22 cellular contexts compared by ENCODE assay signal in genomic region chr15:92122259-92122658, GRCh38.
DNase-seq lines count a peak whose midpoint lies in the region; ATAC-seq, FAIRE-seq and TF ChIP-seq lines count a peak whose summit lies in the region.
"Had no signal": no experiment of that assay in that cellular context is flagged by ENCODE, and none has a peak within 500 bp of the region (broad histone marks: within the 10 kb centered on the region; RNA-seq: fewer than 3 reads in every experiment).

No MANE protein-coding gene starts in this region.

- dilution Hi-C loops in mammary epithelial cell (cut with HindIII; ENCODE audit: low sequenced_read_pairs) = no loop called here

- no peak for DNase-seq in activated CD4-positive, alpha-beta memory T cell treated with anti-CD3 and anti-CD28 coated beads, Interleukin-2, amount 10 ng/mL, durations not matched to agents 7 days and 5 days
- DNase-seq in activated CD4-positive, alpha-beta memory T cell treated with anti-CD3 and anti-CD28 coated beads for 36 hours = no peak
- DNase-seq in mammary epithelial cell = peak; percentile 13
- DNase-seq in MCF 10A (ENCODE audit: unreplicated experiment) = no peak
- no peak for DNase-seq in endodermal cell
- DNase-seq in stimulated activated effector memory CD8-positive, alpha-beta T cell treated with anti-CD3 and anti-CD28 coated beads, Interleukin-12 subunit alpha, Interleukin-12 subunit beta, amount 100 ng/mL, for 72 hours (ENCODE audit: low spot score in 2 of 2) = no peak
- DNase-seq in KG1 (lab: John Stamatoyannopoulos, UW) = no peak
- no peak for DNase-seq in GM12891 (ENCODE audit: insufficient read length, low spot score)
- DNase-seq: CD8-positive, alpha-beta T cell; COR-L47; DMS153; DMS79 treated with DMSO at 0.1 percent for 48 hours; EL; GOT3; HCEC 1CT; HFFc6 had no signal

- no peak overlapping the region for H3K27ac ChIP-seq in mammary epithelial cell (ENCODE audit: insufficient read depth, low read depth, low read length)
- no peak overlapping the region for H3K27ac ChIP-seq in endodermal cell (ENCODE audit: low read depth, low read length)
- H3K27ac ChIP-seq: 22Rv1 had no signal

- TF ChIP-seq POLR2A in GM12891 (IDR thresholded peaks at IDR 0.05; ENCODE audit: low read depth, low read length) = no peak

- no peaks in the 10 kb centered on the region for H4K20me1 ChIP-seq in mammary epithelial cell (ENCODE audit: insufficient read depth, low read length)

- POLR2A ChIA-PET in activated CD4-positive, alpha-beta memory T cell treated with anti-CD3 and anti-CD28 coated beads, Interleukin-2, amount 10 ng/mL, durations not matched to agents 7 days and 5 days (lab: Charles Lee) = no interaction called here
- POLR2A ChIA-PET in activated CD4-positive, alpha-beta memory T cell treated with anti-CD3 and anti-CD28 coated beads for 36 hours (lab: Charles Lee) = no interaction called here
- POLR2A ChIA-PET in MCF 10A (lab: Yijun Ruan, JAX) = no interaction called here

- H3K36me3 Mint-ChIP-seq in activated CD4-positive, alpha-beta memory T cell treated with anti-CD3 and anti-CD28 coated beads, Interleukin-2, amount 10 ng/mL, durations not matched to agents 7 days and 5 days (ENCODE audit: low read depth) = peaks cover 45% of the 10 kb centered on the region
- peaks cover 32% of the 10 kb centered on the region for H3K36me3 Mint-ChIP-seq in activated CD4-positive, alpha-beta memory T cell treated with anti-CD3 and anti-CD28 coated beads for 36 hours
- H3K36me3 Mint-ChIP-seq in MCF 10A (ENCODE audit: insufficient read depth, unreplicated experiment) = peaks cover 8% of the 10 kb centered on the region
- H3K36me3 Mint-ChIP-seq in endodermal cell (ENCODE audit: low read depth) = peaks cover 16% of the 10 kb centered on the region
- H3K36me3 Mint-ChIP-seq in stimulated activated effector memory CD8-positive, alpha-beta T cell treated with anti-CD3 and anti-CD28 coated beads, Interleukin-12 subunit alpha, Interleukin-12 subunit beta, amount 100 ng/mL, for 72 hours = peaks cover 15% of the 10 kb centered on the region

- FAIRE-seq in GM12891 (lab: Jason Lieb, UNC) = no peak
- FAIRE-seq: D721Med, G401.6, GM12892, HTR-8/SVneo had no signal

- BruUV-seq in mammary epithelial cell (replicated peaks; lab: Mats Ljungman, UMichigan) = no TSS peak
- no TSS peak for BruUV-seq in MCF 10A (replicated peaks; lab: Mats Ljungman, UMichigan)

- intact Hi-C loops in activated CD4-positive, alpha-beta memory T cell treated with anti-CD3 and anti-CD28 coated beads for 36 hours (cut with micrococcal nuclease) = no loop called here
- intact Hi-C loops in mammary epithelial cell (cut with micrococcal nuclease) (no loop called here), MCF 10A (cut with micrococcal nuclease) (no loop called here)

- peak overlapping the region; percentile 24 for H3K27ac Mint-ChIP-seq in activated CD4-positive, alpha-beta memory T cell treated with anti-CD3 and anti-CD28 coated beads, Interleukin-2, amount 10 ng/mL, durations not matched to agents 7 days and 5 days
- H3K27ac Mint-ChIP-seq in activated CD4-positive, alpha-beta memory T cell treated with anti-CD3 and anti-CD28 coated beads for 36 hours = no peak overlapping the region
- no peak overlapping the region for H3K27ac Mint-ChIP-seq in MCF 10A (ENCODE audit: low read depth, unreplicated experiment)
- H3K27ac Mint-ChIP-seq in endodermal cell = no peak overlapping the region
- H3K27ac Mint-ChIP-seq in stimulated activated effector memory CD8-positive, alpha-beta T cell treated with anti-CD3 and anti-CD28 coated beads, Interleukin-12 subunit alpha, Interleukin-12 subunit beta, amount 100 ng/mL, for 72 hours = peak overlapping the region; percentile 77
- H3K27ac Mint-ChIP-seq: CD8-positive, alpha-beta T cell; HFFc6 had no signal

- H3K27me3 Mint-ChIP-seq in activated CD4-positive, alpha-beta memory T cell treated with anti-CD3 and anti-CD28 coated beads, Interleukin-2, amount 10 ng/mL, durations not matched to agents 7 days and 5 days = no peaks in the 10 kb centered on the region
- no peaks in the 10 kb centered on the region for H3K27me3 Mint-ChIP-seq in activated CD4-positive, alpha-beta memory T cell treated with anti-CD3 and anti-CD28 coated beads for 36 hours
- H3K27me3 Mint-ChIP-seq in MCF 10A (ENCODE audit: insufficient read depth, unreplicated experiment) = no peaks in the 10 kb centered on the region
- H3K27me3 Mint-ChIP-seq in endodermal cell (ENCODE audit: insufficient read depth) = no peaks in the 10 kb centered on the region

- H3K4me3 ChIP-seq in mammary epithelial cell (replicated peaks in 1 of 3; ENCODE audit: insufficient read depth in 1 of 3, low read depth in 2 of 3, low read length in 3 of 3) = no peak overlapping the region
- H3K4me3 ChIP-seq in endodermal cell (ENCODE audit: low read length) = peak overlapping the region; percentile 67

- ATAC-seq in stimulated activated effector memory CD8-positive, alpha-beta T cell treated with anti-CD3 and anti-CD28 coated beads, Interleukin-12 subunit alpha, Interleukin-12 subunit beta, amount 100 ng/mL, for 72 hours = peak; percentile 71
- ATAC-seq: CD8-positive, alpha-beta T cell had no signal

- peaks cover 10% of the 10 kb centered on the region for H3K4me1 Mint-ChIP-seq in activated CD4-positive, alpha-beta memory T cell treated with anti-CD3 and anti-CD28 coated beads, Interleukin-2, amount 10 ng/mL, durations not matched to agents 7 days and 5 days
- peaks cover 6% of the 10 kb centered on the region for H3K4me1 Mint-ChIP-seq in activated CD4-positive, alpha-beta memory T cell treated with anti-CD3 and anti-CD28 coated beads for 36 hours (ENCODE audit: low read depth)
- H3K4me1 Mint-ChIP-seq in MCF 10A (ENCODE audit: insufficient read depth, unreplicated experiment) (peaks cover 5% of the 10 kb centered on the region), endodermal cell (peaks cover 53% of the 10 kb centered on the region)
- peaks cover 14% of the 10 kb centered on the region for H3K4me1 Mint-ChIP-seq in stimulated activated effector memory CD8-positive, alpha-beta T cell treated with anti-CD3 and anti-CD28 coated beads, Interleukin-12 subunit alpha, Interleukin-12 subunit beta, amount 100 ng/mL, for 72 hours
- H3K4me1 Mint-ChIP-seq: CD14-positive monocyte had no signal

- H3K9me3 ChIP-seq in mammary epithelial cell (replicated peaks; ENCODE audit: insufficient read depth, low read length) (no peaks in the 10 kb centered on the region), endodermal cell (ENCODE audit: control insufficient read depth, low read length) (peaks cover 18% of the 10 kb centered on the region)

- in situ Hi-C loops in mammary epithelial cell (cut with MboI; ENCODE audit: low sequenced_read_pairs in 2 of 2) = loop anchor here in 1 of 2 donors (25.0 kb wide), 1 partner anchor 90 kb away; no protein-coding TSS in a partner anchor

- no peak for TF ChIP-seq CTCF in mammary epithelial cell (conservative IDR thresholded peaks at IDR 0.05 in 1 of 2, IDR thresholded peaks at IDR 0.05 in 1 of 2; ENCODE audit: extremely low read depth in 1 of 2, insufficient read depth in 1 of 2, low read depth in 1 of 2, low read length in 2 of 2)
- no peak for TF ChIP-seq CTCF in MCF 10A (IDR thresholded peaks at IDR 0.05; ENCODE audit: unreplicated experiment)
- no peak for TF ChIP-seq CTCF in endodermal cell (conservative IDR thresholded peaks at IDR 0.05)

- H3K79me2 ChIP-seq in mammary epithelial cell (ENCODE audit: insufficient read depth, low read length) = no peaks in the 10 kb centered on the region

- H3K4me3 Mint-ChIP-seq in activated CD4-positive, alpha-beta memory T cell treated with anti-CD3 and anti-CD28 coated beads, Interleukin-2, amount 10 ng/mL, durations not matched to agents 7 days and 5 days = no peak overlapping the region
- no peak overlapping the region for H3K4me3 Mint-ChIP-seq in activated CD4-positive, alpha-beta memory T cell treated with anti-CD3 and anti-CD28 coated beads for 36 hours
- no peak overlapping the region for H3K4me3 Mint-ChIP-seq in MCF 10A (ENCODE audit: unreplicated experiment)
- H3K4me3 Mint-ChIP-seq in endodermal cell = no peak overlapping the region
- no peak overlapping the region for H3K4me3 Mint-ChIP-seq in stimulated activated effector memory CD8-positive, alpha-beta T cell treated with anti-CD3 and anti-CD28 coated beads, Interleukin-12 subunit alpha, Interleukin-12 subunit beta, amount 100 ng/mL, for 72 hours
- H3K4me3 Mint-ChIP-seq: CD14-positive monocyte; CD8-positive, alpha-beta T cell; HFFc6 had no signal

- H2AFZ ChIP-seq in mammary epithelial cell (ENCODE audit: low read depth, low read length) = no peak overlapping the region

- H3K27me3 ChIP-seq in mammary epithelial cell (ENCODE audit: insufficient read depth, low read length) = no peaks in the 10 kb centered on the region
- H3K27me3 ChIP-seq in endodermal cell (ENCODE audit: control insufficient read depth, insufficient read depth, low read length, poor library complexity, severe bottlenecking) = no peaks in the 10 kb centered on the region

- H3K4me2 ChIP-seq in mammary epithelial cell (ENCODE audit: insufficient read depth, low read depth, low read length) = no peak overlapping the region

- 65% methylated on average over 2 of the region's 2 CpGs for WGBS in mammary epithelial cell (ENCODE audit: low coverage, missing lambda C conversion rate)
- WGBS in endodermal cell (ENCODE audit: insufficient coverage in 1 of 2, insufficient read length in 1 of 2), 2 experiments = 64 to 71% methylated on average over 2 of the region's 2 CpGs

- H3K9ac ChIP-seq in mammary epithelial cell (ENCODE audit: insufficient read depth, low read length) (no peak overlapping the region), endodermal cell (ENCODE audit: extremely low read depth, low read length, poor library complexity, severe bottlenecking) (no peak overlapping the region)

- CTCF ChIA-PET in activated CD4-positive, alpha-beta memory T cell treated with anti-CD3 and anti-CD28 coated beads, Interleukin-2, amount 10 ng/mL, durations not matched to agents 7 days and 5 days (lab: Charles Lee) = no interaction called here
- CTCF ChIA-PET in activated CD4-positive, alpha-beta memory T cell treated with anti-CD3 and anti-CD28 coated beads for 36 hours (lab: Charles Lee) = no interaction called here
- CTCF ChIA-PET in mammary epithelial cell (lab: Charles Lee; ENCODE audit: low non-redundant PET) (no interaction called here), MCF 10A (lab: Yijun Ruan, JAX) (no interaction called here)

- no peaks in the 10 kb centered on the region for H3K36me3 ChIP-seq in mammary epithelial cell (ENCODE audit: insufficient read depth, low read length)
- H3K36me3 ChIP-seq in endodermal cell (ENCODE audit: control insufficient read depth, insufficient read depth, low read length) = peaks cover 15% of the 10 kb centered on the region

- H3K4me1 ChIP-seq in mammary epithelial cell (ENCODE audit: insufficient read depth, low read length) (peaks cover 8% of the 10 kb centered on the region), endodermal cell (ENCODE audit: control insufficient read depth, insufficient read depth, low read length) (peaks cover 13% of the 10 kb centered on the region)

- H3K9me3 Mint-ChIP-seq in activated CD4-positive, alpha-beta memory T cell treated with anti-CD3 and anti-CD28 coated beads, Interleukin-2, amount 10 ng/mL, durations not matched to agents 7 days and 5 days = peaks cover 9% of the 10 kb centered on the region
- H3K9me3 Mint-ChIP-seq in activated CD4-positive, alpha-beta memory T cell treated with anti-CD3 and anti-CD28 coated beads for 36 hours = no peaks in the 10 kb centered on the region
- peaks cover 7% of the 10 kb centered on the region for H3K9me3 Mint-ChIP-seq in MCF 10A (ENCODE audit: unreplicated experiment)
- H3K9me3 Mint-ChIP-seq in endodermal cell = peaks cover 23% of the 10 kb centered on the region
- peaks cover 6% of the 10 kb centered on the region for H3K9me3 Mint-ChIP-seq in stimulated activated effector memory CD8-positive, alpha-beta T cell treated with anti-CD3 and anti-CD28 coated beads, Interleukin-12 subunit alpha, Interleukin-12 subunit beta, amount 100 ng/mL, for 72 hours
- H3K9me3 Mint-ChIP-seq: CD8-positive, alpha-beta T cell had no signal

Comparison
In these comparisons a context has a peak if more than half of its experiments do, and no peak if none do; other contexts are left out.
1. H3K27ac Mint-ChIP-seq: peak in activated CD4-positive, alpha-beta memory T cell treated with anti-CD3 and anti-CD28 coated beads, Interleukin-2, amount 10 ng/mL, durations not matched to agents 7 days and 5 days (single experiment) and stimulated activated effector memory CD8-positive, alpha-beta T cell treated with anti-CD3 and anti-CD28 coated beads, Interleukin-12 subunit alpha, Interleukin-12 subunit beta, amount 100 ng/mL, for 72 hours (single experiment); none in activated CD4-positive, alpha-beta memory T cell treated with anti-CD3 and anti-CD28 coated beads for 36 hours (single experiment), MCF 10A (single experiment) and endodermal cell (single experiment).